ENCODE assay signal across 14 cellular contexts in the genomic region with DNA sequence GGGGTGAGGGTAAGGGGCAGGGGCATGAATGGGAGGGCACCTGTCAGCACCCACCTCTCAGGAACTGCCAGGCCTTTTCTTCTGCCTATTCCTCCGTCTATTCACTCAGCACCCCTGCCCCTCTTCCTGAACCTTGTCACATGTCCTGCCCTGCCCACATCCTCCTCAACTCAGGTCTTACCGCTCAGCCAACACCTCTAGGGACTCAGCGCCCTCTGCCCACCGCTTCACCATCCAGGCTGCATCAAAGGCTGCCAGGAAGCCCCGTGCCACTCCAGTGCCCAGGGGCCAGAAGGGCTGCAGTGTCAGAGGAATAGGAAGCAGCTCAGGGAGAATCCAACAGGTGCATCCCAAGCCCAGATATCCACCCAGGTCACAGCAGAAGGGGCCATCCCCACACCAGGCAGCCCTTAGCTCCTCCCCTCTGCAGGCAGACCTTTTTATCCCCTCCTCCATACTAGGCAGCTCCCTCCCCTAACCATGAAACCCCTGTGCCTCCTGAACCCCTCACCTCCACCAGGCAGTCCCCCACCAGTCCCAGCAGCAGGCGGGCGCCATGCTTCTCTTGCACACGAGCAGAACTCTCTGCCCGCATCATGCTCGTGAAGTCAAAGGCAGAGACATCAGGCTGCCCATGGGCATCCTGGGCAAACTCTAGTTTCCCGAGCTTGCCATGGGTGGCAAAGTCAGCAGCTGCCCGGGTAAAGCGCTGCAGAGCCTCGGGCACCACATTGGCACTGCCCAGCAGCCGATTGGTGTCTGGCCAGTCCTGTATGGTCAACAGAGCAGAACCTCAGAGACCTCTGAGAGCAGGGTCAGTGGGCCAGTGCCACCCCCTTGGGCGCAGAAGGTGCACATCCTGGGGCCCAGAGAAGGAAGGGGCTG. TPM values are rescaled to one million over a fixed set of nuclear protein-coding genes. Genes with fewer than 3 reads are reported as not detected.
DNase-seq lines count a peak whose midpoint lies in the region; ATAC-seq lines count a peak whose summit lies in the region.
"Had no signal": no experiment of that assay in that cellular context is flagged by ENCODE, and none has a peak within 500 bp of the region (broad histone marks: within the 10 kb centered on the region; RNA-seq: fewer than 3 reads in every experiment).

No MANE protein-coding gene starts in this region.

- H3K4me1 ChIP-seq in effector memory CD4-positive, alpha-beta T cell (ENCODE audit: control insufficient read depth, insufficient read depth, low read length, poor library complexity, severe bottlenecking) = peaks cover 26% of the 10 kb centered on the region

- ATAC-seq in T-helper 17 cell (peak; percentile 36), HG03457 (IDR thresholded peaks at IDR 0.05; ENCODE audit: unreplicated experiment) (no peak), GM18519 (IDR thresholded peaks at IDR 0.05; ENCODE audit: low FRiP score, unreplicated experiment) (no peak)
- ATAC-seq in stimulated activated memory B cell treated with anti-CD40 and anti-IgM and Interleukin-4, amounts not matched to agents 10 μg/mL and 1 μg/mL and 100 μg/mL, for 72 hours = peak; percentile 46

- H3K36me3 Mint-ChIP-seq in activated CD4-positive, alpha-beta T cell treated with anti-CD3 and anti-CD28 coated beads, Interleukin-2, amount 10 ng/mL, durations not matched to agents 24 days and 14 days (ENCODE audit: low read depth) = peaks cover 46% of the 10 kb centered on the region
- no peaks in the 10 kb centered on the region for H3K36me3 Mint-ChIP-seq in T-helper 17 cell (ENCODE audit: low read depth)
- peaks cover 57% of the 10 kb centered on the region for H3K36me3 Mint-ChIP-seq in stimulated activated memory B cell treated with anti-CD40 and anti-IgM and Interleukin-4, amounts not matched to agents 10 μg/mL and 1 μg/mL and 100 μg/mL, for 72 hours

- H3K9me3 ChIP-seq in T-helper 17 cell (ENCODE audit: control insufficient read depth, low read length, poor library complexity, severe bottlenecking) = no peaks in the 10 kb centered on the region
- H3K9me3 ChIP-seq in effector memory CD4-positive, alpha-beta T cell (ENCODE audit: control insufficient read depth, low read length) = no peaks in the 10 kb centered on the region
- H3K9me3 ChIP-seq: ascending aorta had no signal

- peak overlapping the region; percentile 10 for H3K27ac Mint-ChIP-seq in activated CD4-positive, alpha-beta T cell treated with anti-CD3 and anti-CD28 coated beads, Interleukin-2, amount 10 ng/mL, durations not matched to agents 24 days and 14 days
- peak overlapping the region; percentile 92 for H3K27ac Mint-ChIP-seq in T-helper 17 cell
- peak overlapping the region; percentile 79 for H3K27ac Mint-ChIP-seq in stimulated activated memory B cell treated with anti-CD40 and anti-IgM and Interleukin-4, amounts not matched to agents 10 μg/mL and 1 μg/mL and 100 μg/mL, for 72 hours

- peak; percentile 75 for DNase-seq in activated CD4-positive, alpha-beta T cell treated with anti-CD3 and anti-CD28 coated beads, Interleukin-2, amount 10 ng/mL, durations not matched to agents 24 days and 14 days
- DNase-seq in activated CD4-positive, alpha-beta T cell treated with anti-CD3 and anti-CD28 coated beads, Interleukin-2, amount 50 U/mL, for 4 hours = no peak
- DNase-seq in T-helper 17 cell (no peak), midbrain (lab: John Stamatoyannopoulos, UW) (no peak)
- DNase-seq in effector memory CD4-positive, alpha-beta T cell = no peak
- DNase-seq: DMS79, NCI-H1694 treated with DMSO at 0.1 percent for 48 hours, nucleus accumbens had no signal

- intact Hi-C loops in activated CD4-positive, alpha-beta T cell treated with anti-CD3 and anti-CD28 coated beads, Interleukin-2, amount 10 ng/mL, durations not matched to agents 24 days and 14 days (cut with micrococcal nuclease) = loop anchor here (10.0 kb wide), 1 partner anchor 245 kb away; a partner anchor contains a TSS

- no peaks in the 10 kb centered on the region for H3K9me3 Mint-ChIP-seq in activated CD4-positive, alpha-beta T cell treated with anti-CD3 and anti-CD28 coated beads, Interleukin-2, amount 10 ng/mL, durations not matched to agents 24 days and 14 days
- no peaks in the 10 kb centered on the region for H3K9me3 Mint-ChIP-seq in stimulated activated memory B cell treated with anti-CD40 and anti-IgM and Interleukin-4, amounts not matched to agents 10 μg/mL and 1 μg/mL and 100 μg/mL, for 72 hours

- H3K27me3 ChIP-seq in effector memory CD4-positive, alpha-beta T cell (replicated peaks; ENCODE audit: control insufficient read depth, insufficient read depth, low read length, poor library complexity, severe bottlenecking) = no peaks in the 10 kb centered on the region
- H3K27me3 ChIP-seq: ascending aorta had no signal

- H3K4me3 Mint-ChIP-seq in activated CD4-positive, alpha-beta T cell treated with anti-CD3 and anti-CD28 coated beads, Interleukin-2, amount 10 ng/mL, durations not matched to agents 24 days and 14 days = peak overlapping the region; percentile 52
- H3K4me3 Mint-ChIP-seq in T-helper 17 cell = peak overlapping the region; percentile 84
- H3K4me3 Mint-ChIP-seq in stimulated activated memory B cell treated with anti-CD40 and anti-IgM and Interleukin-4, amounts not matched to agents 10 μg/mL and 1 μg/mL and 100 μg/mL, for 72 hours = peak overlapping the region; percentile 10

- no peaks in the 10 kb centered on the region for H3K27me3 Mint-ChIP-seq in activated CD4-positive, alpha-beta T cell treated with anti-CD3 and anti-CD28 coated beads, Interleukin-2, amount 10 ng/mL, durations not matched to agents 24 days and 14 days
- H3K27me3 Mint-ChIP-seq in T-helper 17 cell = no peaks in the 10 kb centered on the region
- no peaks in the 10 kb centered on the region for H3K27me3 Mint-ChIP-seq in stimulated activated memory B cell treated with anti-CD40 and anti-IgM and Interleukin-4, amounts not matched to agents 10 μg/mL and 1 μg/mL and 100 μg/mL, for 72 hours

- H3K4me1 Mint-ChIP-seq in activated CD4-positive, alpha-beta T cell treated with anti-CD3 and anti-CD28 coated beads, Interleukin-2, amount 10 ng/mL, durations not matched to agents 24 days and 14 days = peaks cover 44% of the 10 kb centered on the region
- peaks cover 38% of the 10 kb centered on the region for H3K4me1 Mint-ChIP-seq in T-helper 17 cell
- H3K4me1 Mint-ChIP-seq in stimulated activated memory B cell treated with anti-CD40 and anti-IgM and Interleukin-4, amounts not matched to agents 10 μg/mL and 1 μg/mL and 100 μg/mL, for 72 hours = peaks cover 79% of the 10 kb centered on the region

- no peak overlapping the region for H3K4me3 ChIP-seq in effector memory CD4-positive, alpha-beta T cell (ENCODE audit: insufficient read depth, low read depth, low read length, poor library complexity, severe bottlenecking)
- H3K4me3 ChIP-seq: ascending aorta, SK-N-MC, skin epidermis had no signal

- peak overlapping the region; percentile 35 for H3K27ac ChIP-seq in effector memory CD4-positive, alpha-beta T cell (ENCODE audit: insufficient read depth, low read length, poor library complexity, severe bottlenecking)
- H3K27ac ChIP-seq: ascending aorta, SK-N-MC had no signal

- H3K36me3 ChIP-seq in effector memory CD4-positive, alpha-beta T cell (ENCODE audit: control insufficient read depth, insufficient read depth, low read length) = peaks cover 26% of the 10 kb centered on the region

RNA-seq across cellular contexts. Expression of a gene that starts 5.5 kb away (rescaled TPM):
- 41.4 and 42.5 TPM in 2 replicates for total RNA-seq in activated CD4-positive, alpha-beta T cell treated with anti-CD3 and anti-CD28 coated beads, Interleukin-2, amount 10 ng/mL, durations not matched to agents 24 days and 14 days
- 100 to 1,000 TPM; 136 TPM for total RNA-seq in T-helper 17 cell

RNA-seq across cellular contexts. Expression of a gene that starts 9.5 kb away (rescaled TPM):
- 18.2 and 20.5 TPM in 2 replicates for total RNA-seq in activated CD4-positive, alpha-beta T cell treated with anti-CD3 and anti-CD28 coated beads, Interleukin-2, amount 10 ng/mL, durations not matched to agents 24 days and 14 days
- 10 to 100 TPM; 22.9 to 49.5 TPM for total RNA-seq in T-helper 17 cell

RNA-seq across cellular contexts. Expression of a gene that starts 9.6 kb away (rescaled TPM):
- total RNA-seq in activated CD4-positive, alpha-beta T cell treated with anti-CD3 and anti-CD28 coated beads, Interleukin-2, amount 10 ng/mL, durations not matched to agents 24 days and 14 days = not detected in 2 replicates
- 1 to 10 TPM in 1 of 2 donors, under 1 TPM in 1; 0.83 to 1.6 TPM for total RNA-seq in T-helper 17 cell

RNA-seq across cellular contexts. Expression of a gene that starts 33.0 kb away (rescaled TPM):
- total RNA-seq in activated CD4-positive, alpha-beta T cell treated with anti-CD3 and anti-CD28 coated beads, Interleukin-2, amount 10 ng/mL, durations not matched to agents 24 days and 14 days = 18.9 and 19.6 TPM in 2 replicates
- total RNA-seq in T-helper 17 cell = 10 to 100 TPM; 14.3 to 15.3 TPM

Comparison
In these comparisons a context has a peak if more than half of its experiments do, and no peak if none do; other contexts are left out.
1. H3K27ac Mint-ChIP-seq: peak in every context shown above with its lines; median percentile 92 in T-helper 17 cell; 79 in stimulated activated memory B cell treated with anti-CD40 and anti-IgM and Interleukin-4, amounts not matched to agents 10 μg/mL and 1 μg/mL and 100 μg/mL, for 72 hours; 10 in activated CD4-positive, alpha-beta T cell treated with anti-CD3 and anti-CD28 coated beads, Interleukin-2, amount 10 ng/mL, durations not matched to agents 24 days and 14 days.
2. H3K4me3 Mint-ChIP-seq: peak in every context shown above with its lines; median percentile 84 in T-helper 17 cell; 52 in activated CD4-positive, alpha-beta T cell treated with anti-CD3 and anti-CD28 coated beads, Interleukin-2, amount 10 ng/mL, durations not matched to agents 24 days and 14 days; 10 in stimulated activated memory B cell treated with anti-CD40 and anti-IgM and Interleukin-4, amounts not matched to agents 10 μg/mL and 1 μg/mL and 100 μg/mL, for 72 hours.
3. ATAC-seq: peak in T-helper 17 cell (single experiment) and stimulated activated memory B cell treated with anti-CD40 and anti-IgM and Interleukin-4, amounts not matched to agents 10 μg/mL and 1 μg/mL and 100 μg/mL, for 72 hours (single experiment); none in HG03457 (single experiment) and GM18519 (single experiment).